34 cellular contexts compared by ENCODE assay signal in the genomic region with DNA sequence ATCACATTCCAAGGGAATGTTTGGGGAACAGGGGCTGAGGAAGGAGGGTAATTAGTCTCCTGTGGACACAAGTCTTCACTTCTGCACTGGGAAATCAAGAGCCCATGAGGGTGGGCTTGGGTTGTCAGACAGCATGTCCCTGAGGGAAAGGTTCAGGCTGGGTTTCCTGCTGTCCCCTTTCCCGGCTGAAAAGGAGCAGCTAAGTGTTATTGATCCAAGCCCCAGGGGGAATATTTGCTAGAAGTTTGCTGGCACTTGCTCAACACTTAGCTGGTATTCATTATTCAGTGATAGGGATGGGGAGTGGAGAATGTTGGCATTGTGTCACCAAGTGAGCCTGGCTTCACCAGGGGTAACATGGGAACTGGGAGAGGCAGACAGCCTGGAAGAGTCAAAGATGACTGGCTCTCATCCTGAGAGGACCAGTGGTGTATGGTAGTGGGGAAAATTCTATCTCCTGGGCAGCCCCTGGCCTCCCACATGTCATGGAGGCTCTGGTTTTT.
"Had no signal": no experiment of that assay in that cellular context is flagged by ENCODE, and none has a peak within 500 bp of the region (broad histone marks: within the 10 kb centered on the region; RNA-seq: fewer than 3 reads in every experiment).

No MANE protein-coding gene starts in this region.

- ATAC-seq: activated naive CD4-positive, alpha-beta T cell treated with anti-CD3 and anti-CD28 coated beads, Interleukin-2, amount 50 U/mL, for 72 hours; activated T-cell treated with anti-CD3 and anti-CD28 coated beads, Interleukin-2, amount 50 U/mL, for 4 hours; PC-3 had no signal

- H3K36me3 ChIP-seq: adrenal gland, Peyer's patch, SJSA1 had no signal

- H3K27me3 ChIP-seq: adrenal gland, Peyer's patch, SJSA1 had no signal

- H3K9me3 ChIP-seq: adrenal gland, SJSA1 had no signal

- H3K4me3 ChIP-seq: adrenal gland, Peyer's patch, SJSA1 had no signal

- H3K4me1 ChIP-seq: adrenal gland, Peyer's patch had no signal

- DNase-seq: activated B cell treated with CpG ODN at 0.5 μM for 24 hours; activated CD4-positive, alpha-beta memory T cell treated with anti-CD3 and anti-CD28 coated beads for 36 hours; activated CD4-positive, alpha-beta T cell treated with anti-CD3 and anti-CD28 coated beads for 4 hours; activated CD4-positive, alpha-beta T cell treated with anti-CD3 and anti-CD28 coated beads, Interleukin-2, amount 50 U/mL, for 1 hour; activated CD4-positive, CD25-positive, alpha-beta regulatory T cell treated with anti-CD3 and anti-CD28 coated beads, Interleukin-2, amount 50 U/mL, for 72 hours; activated CD8-positive, alpha-beta memory T cell treated with anti-CD3 and anti-CD28 coated beads, Interleukin-2, amount 50 U/mL, for 4 hours; activated gamma-delta T cell treated with Interleukin-2 at 50 U/mL for 16 hours; activated naive CD4-positive, alpha-beta T cell treated with anti-CD3 and anti-CD28 coated beads for 36 hours; activated T-cell treated with anti-CD3 and anti-CD28 coated beads for 4 hours; activated T-cell treated with anti-CD3 and anti-CD28 coated beads, Interleukin-2, amount 50 U/mL, for 4 hours; adrenal gland; central memory CD4-positive, alpha-beta T cell; NCI-H1092 treated with DMSO at 0.1 percent for 48 hours; NCI-H1417; NCI-H146; NCI-H187; NCI-H2029 treated with DMSO at 0.1 percent for 48 hours; NCI-H2107; NCI-H226; NCI-H510A; NCI-H526; NCI-H748 treated with DMSO at 0.1 percent for 48 hours; NK-92 treated with Interleukin-12 subunit alpha and Interleukin-12 subunit beta, amount 100 ng/mL, for 24 hours; PC-3; Peyer's patch; RPMI8226; SHP77 treated with DMSO at 0.1 percent for 48 hours; SW 1271; T-helper 1 cell; T-helper 2 cell; T-helper 9 cell had no signal

- H3K27ac ChIP-seq: adrenal gland, Peyer's patch, SJSA1, VCaP had no signal
